7 cellular contexts compared by ENCODE assay signal in genomic region chr5:38823503-38823902, GRCh38. TPM values are rescaled to one million over a fixed set of nuclear protein-coding genes. Genes with fewer than 3 reads are reported as not detected.
"Had no signal": no experiment of that assay in that cellular context is flagged by ENCODE, and none has a peak within 500 bp of the region (broad histone marks: within the 10 kb centered on the region; RNA-seq: fewer than 3 reads in every experiment).

No MANE protein-coding gene starts in this region.

- H3K4me3 ChIP-seq: GM23338 had no signal

- H3K27ac ChIP-seq: HL-60 had no signal

- DNase-seq: H9, HCEC 1CT, KG1 had no signal

- H2AFZ ChIP-seq: GM23338 had no signal

- FAIRE-seq: H1 had no signal

- H3K4me2 ChIP-seq: GM23338 had no signal

- ATAC-seq: GM23338 had no signal

RNA-seq across cellular contexts. Expression of gene OSMR, which starts 22.3 kb away (rescaled TPM):
- polyA plus RNA-seq: IgD-negative memory B cell had no signal
